Comparison of ENCODE assay signal across 19 cellular contexts in the genomic region with DNA sequence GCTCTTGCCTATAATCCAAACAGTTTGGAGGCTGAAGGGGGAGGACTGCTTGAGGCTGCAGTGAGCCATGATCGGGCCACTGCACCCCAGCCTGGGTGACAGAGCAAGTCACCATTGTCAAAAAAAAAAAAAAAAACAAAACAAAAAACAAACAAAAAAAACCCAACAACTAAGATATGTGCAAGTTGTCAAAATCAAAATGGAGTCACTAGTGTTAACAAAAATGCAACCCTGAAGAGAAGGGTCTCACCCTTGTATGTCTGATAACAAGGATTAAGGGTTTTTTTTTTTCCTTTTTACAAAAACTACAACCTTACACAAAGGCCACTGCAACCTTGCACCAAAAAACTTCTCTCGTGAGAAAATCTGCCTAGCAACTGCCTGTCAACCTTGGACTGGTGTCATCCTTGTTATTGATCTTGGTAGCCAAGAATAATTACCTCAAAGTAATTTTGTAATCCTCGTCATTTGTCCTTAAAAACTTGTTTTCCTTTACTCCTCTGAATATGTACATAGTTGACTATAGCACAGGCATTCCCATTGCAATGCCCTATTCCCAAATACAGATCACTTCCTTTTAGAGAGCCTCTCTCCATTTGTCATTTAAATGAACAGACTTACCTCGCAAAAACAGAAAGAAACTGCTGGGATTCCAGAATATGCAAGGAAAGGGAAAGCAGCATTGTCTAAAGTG.
"Had no signal": no experiment of that assay in that cellular context is flagged by ENCODE, and none has a peak within 500 bp of the region (broad histone marks: within the 10 kb centered on the region; RNA-seq: fewer than 3 reads in every experiment).

No MANE protein-coding gene starts in this region.

- H3K4me3 Mint-ChIP-seq: activated naive CD8-positive, alpha-beta T cell treated with anti-CD3 and anti-CD28 coated beads, Interleukin-2, amount 10 ng/mL, durations not matched to agents 7 days and 5 days; immature natural killer cell had no signal

- H3K4me1 Mint-ChIP-seq: immature natural killer cell had no signal

- H2AFZ ChIP-seq: hepatocyte had no signal

- H3K27ac ChIP-seq: body of pancreas, dorsolateral prefrontal cortex, epithelial cell of prostate, hepatocyte, upper lobe of right lung had no signal

- DNase-seq: activated CD4-positive, alpha-beta T cell treated with anti-CD3 and anti-CD28 coated beads, Interleukin-2, amount 50 U/mL, for 4 hours; activated naive CD4-positive, alpha-beta T cell treated with Interleukin-2 at 50 U/mL for 16 hours; activated naive CD8-positive, alpha-beta T cell treated with anti-CD3 and anti-CD28 coated beads, Interleukin-2, amount 10 ng/mL, durations not matched to agents 7 days and 5 days; amygdala; body of pancreas; dorsolateral prefrontal cortex; foreskin fibroblast; immature natural killer cell; kidney glomerular epithelial cell; left ventricle myocardium superior; occipital lobe; posterior cingulate gyrus; retina; stimulated activated naive CD4-positive, alpha-beta T cell; upper lobe of right lung had no signal

- H3K9me3 ChIP-seq: body of pancreas, upper lobe of right lung had no signal

- H3K4me1 ChIP-seq: body of pancreas, upper lobe of right lung had no signal

- H3K27me3 Mint-ChIP-seq: activated naive CD8-positive, alpha-beta T cell treated with anti-CD3 and anti-CD28 coated beads, Interleukin-2, amount 10 ng/mL, durations not matched to agents 7 days and 5 days had no signal

- ATAC-seq: activated CD4-positive, CD25-positive, alpha-beta regulatory T cell treated with anti-CD3 and anti-CD28 coated beads, Interleukin-2, amount 50 U/mL, for 24 hours; body of pancreas; left ventricle myocardium superior; upper lobe of right lung had no signal

- H3K79me2 ChIP-seq: hepatocyte had no signal

- H3K9me3 Mint-ChIP-seq: activated naive CD8-positive, alpha-beta T cell treated with anti-CD3 and anti-CD28 coated beads, Interleukin-2, amount 10 ng/mL, durations not matched to agents 7 days and 5 days; activated T-helper 2 cell treated with anti-CD3 and anti-CD28 coated beads, Interferon-gamma antibody, Interleukin-2, Interleukin-4, amounts not matched to agents 10 μg/mL and 5 μg/mL and 100 μg/mL, durations not matched to agents 14 hours and 24 hours and 36 hours; immature natural killer cell had no signal

- H3K27me3 ChIP-seq: body of pancreas, dorsolateral prefrontal cortex, hepatocyte, upper lobe of right lung had no signal

- H3K4me3 ChIP-seq: body of pancreas, dorsolateral prefrontal cortex, hepatocyte, upper lobe of right lung had no signal

- H3K4me2 ChIP-seq: hepatocyte had no signal

- H3K27ac Mint-ChIP-seq: activated naive CD8-positive, alpha-beta T cell treated with anti-CD3 and anti-CD28 coated beads, Interleukin-2, amount 10 ng/mL, durations not matched to agents 7 days and 5 days; activated T-helper 2 cell treated with anti-CD3 and anti-CD28 coated beads, Interferon-gamma antibody, Interleukin-2, Interleukin-4, amounts not matched to agents 10 μg/mL and 5 μg/mL and 100 μg/mL, durations not matched to agents 14 hours and 24 hours and 36 hours had no signal
